6 cellular contexts compared by ENCODE assay signal in the genomic region with DNA sequence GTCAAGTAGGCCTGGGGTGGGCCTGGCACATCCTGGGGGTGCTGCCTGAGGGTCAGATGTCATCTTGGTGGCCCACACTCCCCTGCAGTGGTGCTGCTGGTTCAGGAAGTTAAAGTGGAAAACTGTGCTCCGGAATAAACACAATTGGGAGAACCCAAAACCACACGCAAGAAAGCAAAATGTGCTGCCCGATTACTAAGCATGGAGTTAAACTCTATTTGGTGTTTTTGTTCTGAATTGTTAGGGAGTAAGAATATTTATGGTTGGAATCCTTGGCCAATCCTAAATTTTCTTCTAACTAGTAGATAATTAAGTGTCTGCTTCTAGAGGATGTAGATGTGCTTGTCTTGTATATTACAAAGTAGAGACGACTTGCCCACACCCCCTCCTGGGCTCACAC.
"Had no signal": no experiment of that assay in that cellular context is flagged by ENCODE, and none has a peak within 500 bp of the region (broad histone marks: within the 10 kb centered on the region; RNA-seq: fewer than 3 reads in every experiment).

No MANE protein-coding gene starts in this region.

- H3K27me3 Mint-ChIP-seq: IgD-negative memory B cell had no signal

- H3K4me3 ChIP-seq: GM23338 had no signal

- H3K27ac ChIP-seq: KMS-11 had no signal

- H3K27ac Mint-ChIP-seq: GM23338, H9, IgD-negative memory B cell had no signal

- H3K4me2 ChIP-seq: GM23338, KMS-11 had no signal

- H3K4me3 Mint-ChIP-seq: GM23338, H9, IgD-negative memory B cell had no signal

- H2AFZ ChIP-seq: GM23338 had no signal

- ATAC-seq: GM23338 had no signal

- DNase-seq: H9, HCEC 1CT, KBM-7 had no signal

- H3K9ac ChIP-seq: KMS-11 had no signal
